17 cellular contexts compared by ENCODE assay signal in the genomic region with DNA sequence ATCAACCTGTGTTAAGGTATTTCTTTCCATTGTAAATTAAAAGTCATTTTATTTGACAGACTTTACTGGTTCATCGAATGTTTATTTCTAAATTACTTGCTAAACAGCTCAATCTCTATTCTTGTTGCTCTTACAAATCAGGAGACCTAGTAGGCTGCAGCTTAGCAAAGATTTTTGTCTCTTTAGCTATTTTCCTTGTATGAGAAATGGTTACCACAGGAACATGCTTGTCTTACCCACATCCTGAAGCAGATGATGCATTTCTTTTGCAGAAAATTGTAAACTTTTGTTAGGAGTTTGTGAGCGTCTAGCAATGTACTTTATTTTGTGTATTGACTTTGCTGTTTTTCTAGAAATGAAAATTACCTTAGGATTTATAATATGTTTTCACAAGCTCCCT. TPM values are rescaled to one million over a fixed set of nuclear protein-coding genes. Genes with fewer than 3 reads are reported as not detected.
A peak's percentile ranks its signal among the peaks of the same experiment; 100 is the strongest.
DNase-seq lines count a peak whose midpoint lies in the region; FAIRE-seq and TF ChIP-seq lines count a peak whose summit lies in the region.
"Had no signal": no experiment of that assay in that cellular context is flagged by ENCODE, and none has a peak within 500 bp of the region (broad histone marks: within the 10 kb centered on the region; RNA-seq: fewer than 3 reads in every experiment).

No MANE protein-coding gene starts in this region.

- H2AFZ ChIP-seq in OCI-LY7 (ENCODE audit: low read length): peak overlapping the region; percentile 37; the same call in 1 of the 2 replicates

- H3K4me2 ChIP-seq in OCI-LY7 (ENCODE audit: low read length): no peak overlapping the region
- H3K4me2 ChIP-seq: KMS-11 had no signal

- H3K9me3 ChIP-seq in OCI-LY7 (ENCODE audit: low read length) (no peaks in the 10 kb centered on the region), small intestine (ENCODE audit: control insufficient read depth, low read depth) (no peaks in the 10 kb centered on the region)
- H3K9me3 ChIP-seq: esophagus squamous epithelium had no signal

- peaks cover 69% of the 10 kb centered on the region for H3K4me1 Mint-ChIP-seq in activated T-cell treated with anti-CD3 and anti-CD28 coated beads, Interleukin-2, amount 50 U/mL, for 24 hours (ENCODE audit: low read depth)
- H3K4me1 Mint-ChIP-seq: CD14-positive monocyte had no signal

- H3K9me2 ChIP-seq in OCI-LY7 (ENCODE audit: insufficient read depth, low read length): no peaks in the 10 kb centered on the region

- no peak for TF ChIP-seq CTCF in OCI-LY7 (conservative IDR thresholded peaks at IDR 0.05; ENCODE audit: low read length)

- H3K27me3 Mint-ChIP-seq in activated T-cell treated with anti-CD3 and anti-CD28 coated beads, Interleukin-2, amount 50 U/mL, for 24 hours: no peaks in the 10 kb centered on the region

- H3K27ac ChIP-seq in OCI-LY7 (ENCODE audit: low read depth, low read length, poor library complexity, severe bottlenecking) (no peak overlapping the region), small intestine (ENCODE audit: low read depth in 1 of 2, low read length in 1 of 2) (no peak overlapping the region)
- H3K27ac ChIP-seq: cardiac muscle cell, esophagus squamous epithelium, KMS-11, WERI-Rb-1 had no signal

- WGBS in small intestine, 3 donors: 69 to 80% (median 71%) methylated on average over 2 of the region's 2 CpGs

- H3K4me3 Mint-ChIP-seq in activated T-cell treated with anti-CD3 and anti-CD28 coated beads, Interleukin-2, amount 50 U/mL, for 24 hours: no peak overlapping the region
- H3K4me3 Mint-ChIP-seq: CD14-positive monocyte had no signal

- H3K4me3 ChIP-seq in OCI-LY7 (ENCODE audit: low read depth, low read length, poor library complexity, severe bottlenecking) (no peak overlapping the region), small intestine (ENCODE audit: low read depth in 1 of 2, low read length in 2 of 2) (no peak overlapping the region)
- H3K4me3 ChIP-seq: cardiac muscle cell, esophagus squamous epithelium had no signal

- peak; percentile 57 for FAIRE-seq in small intestine (lab: Jason Lieb, UNC)
- FAIRE-seq in GM19239 (lab: Jason Lieb, UNC): no peak

- BruUV-seq in OCI-LY7 (replicated peaks; lab: Mats Ljungman, UMichigan): no TSS peak

- intact Hi-C loops in OCI-LY7 (cut with micrococcal nuclease; ENCODE audit: unreplicated experiment): no loop called here

- H3K9me3 Mint-ChIP-seq in activated T-cell treated with anti-CD3 and anti-CD28 coated beads, Interleukin-2, amount 50 U/mL, for 24 hours: peaks cover 8% of the 10 kb centered on the region

- no peaks in the 10 kb centered on the region for H3K27me3 ChIP-seq in small intestine (ENCODE audit: control insufficient read depth in 2 of 2, insufficient read depth in 2 of 2, low read length in 2 of 2)
- H3K27me3 ChIP-seq: cardiac muscle cell, esophagus squamous epithelium had no signal

- H3K36me3 Mint-ChIP-seq in activated T-cell treated with anti-CD3 and anti-CD28 coated beads, Interleukin-2, amount 50 U/mL, for 24 hours (ENCODE audit: low read depth): peaks cover 36% of the 10 kb centered on the region

- CTCF ChIA-PET in OCI-LY7 (lab: Charles Lee; ENCODE audit: unreplicated experiment): interaction anchor here (1.1 kb wide), 1 partner anchor 21 kb away, joined by 3 read pairs; no protein-coding TSS in a partner anchor

- peak overlapping the region; percentile 83 for H3K27ac Mint-ChIP-seq in activated T-cell treated with anti-CD3 and anti-CD28 coated beads, Interleukin-2, amount 50 U/mL, for 24 hours
- H3K27ac Mint-ChIP-seq: CD14-positive monocyte had no signal

- POLR2A ChIA-PET in OCI-LY7 (lab: Charles Lee): interaction anchor here (0.5 to 1.6 kb wide), 5 partner anchors 9 to 227 kb away, joined by 3 read pairs; no protein-coding TSS in a partner anchor

- peaks cover 27% of the 10 kb centered on the region for H3K4me1 ChIP-seq in OCI-LY7 (ENCODE audit: insufficient read depth, low read length, poor library complexity, severe bottlenecking)
- H3K4me1 ChIP-seq in small intestine (ENCODE audit: control insufficient read depth in 2 of 2, insufficient read depth in 1 of 2, low read depth in 1 of 2, low read length in 1 of 2): no peaks in the 10 kb centered on the region
- H3K4me1 ChIP-seq: esophagus squamous epithelium had no signal

- H3K79me2 ChIP-seq in OCI-LY7 (ENCODE audit: insufficient read depth, low read depth, low read length): no peaks in the 10 kb centered on the region

- no peaks in the 10 kb centered on the region for H4K20me1 ChIP-seq in OCI-LY7 (ENCODE audit: insufficient read depth, low read length)

- DNase-seq in activated T-cell treated with anti-CD3 and anti-CD28 coated beads, Interleukin-2, amount 50 U/mL, for 24 hours: no peak
- DNase-seq in activated T-cell treated with anti-CD3 and anti-CD28 coated beads for 4 hours (no peak), OCI-LY7 (ENCODE audit: low spot score) (no peak), amniotic epithelial cell (ENCODE audit: low read depth) (peak; percentile 22), small intestine (peak; percentile 42), GM19239 (ENCODE audit: insufficient read length, low spot score) (no peak), cerebellar cortex (ENCODE audit: low spot score) (no peak), NCI-H524 (lab: John Stamatoyannopoulos, UW) (no peak)
- DNase-seq: DMS79, esophagus squamous epithelium, NCI-H1417 treated with DMSO at 0.1 percent for 48 hours, occipital lobe, right cardiac atrium, WERI-Rb-1 had no signal

- no peaks in the 10 kb centered on the region for H3K36me3 ChIP-seq in OCI-LY7 (ENCODE audit: insufficient read depth, low read length)
- no peaks in the 10 kb centered on the region for H3K36me3 ChIP-seq in small intestine (ENCODE audit: control insufficient read depth in 2 of 2, insufficient read depth in 2 of 2, low read length in 2 of 2)
- H3K36me3 ChIP-seq: cardiac muscle cell, esophagus squamous epithelium, WERI-Rb-1 had no signal

RNA-seq across cellular contexts. Expression of a gene that starts 53.9 kb away (rescaled TPM):
- total RNA-seq in OCI-LY7 (2014; rRNA removed; shearing (Covaris generic)): 0.03 TPM in 1 of 2 replicates, not detected in the other
- not detected in 2 replicates for total RNA-seq in OCI-LY7 (2022)
- 1 to 10 TPM in 1 of 3 donors, under 1 TPM in 2; under 0.01 to 1.1 (median 0.45) TPM for polyA plus RNA-seq in small intestine

Comparison
In these comparisons a context has a peak if more than half of its experiments do, and no peak if none do; other contexts are left out.
1. DNase-seq: peak in amniotic epithelial cell (single experiment) and small intestine (single experiment); none in activated T-cell treated with anti-CD3 and anti-CD28 coated beads, Interleukin-2, amount 50 U/mL, for 24 hours (single experiment), activated T-cell treated with anti-CD3 and anti-CD28 coated beads for 4 hours (single experiment), OCI-LY7 (single experiment), GM19239 (single experiment), cerebellar cortex (single experiment) and NCI-H524 (0 of 2).